Comparison of ENCODE assay signal across 9 cellular contexts in the genomic region with DNA sequence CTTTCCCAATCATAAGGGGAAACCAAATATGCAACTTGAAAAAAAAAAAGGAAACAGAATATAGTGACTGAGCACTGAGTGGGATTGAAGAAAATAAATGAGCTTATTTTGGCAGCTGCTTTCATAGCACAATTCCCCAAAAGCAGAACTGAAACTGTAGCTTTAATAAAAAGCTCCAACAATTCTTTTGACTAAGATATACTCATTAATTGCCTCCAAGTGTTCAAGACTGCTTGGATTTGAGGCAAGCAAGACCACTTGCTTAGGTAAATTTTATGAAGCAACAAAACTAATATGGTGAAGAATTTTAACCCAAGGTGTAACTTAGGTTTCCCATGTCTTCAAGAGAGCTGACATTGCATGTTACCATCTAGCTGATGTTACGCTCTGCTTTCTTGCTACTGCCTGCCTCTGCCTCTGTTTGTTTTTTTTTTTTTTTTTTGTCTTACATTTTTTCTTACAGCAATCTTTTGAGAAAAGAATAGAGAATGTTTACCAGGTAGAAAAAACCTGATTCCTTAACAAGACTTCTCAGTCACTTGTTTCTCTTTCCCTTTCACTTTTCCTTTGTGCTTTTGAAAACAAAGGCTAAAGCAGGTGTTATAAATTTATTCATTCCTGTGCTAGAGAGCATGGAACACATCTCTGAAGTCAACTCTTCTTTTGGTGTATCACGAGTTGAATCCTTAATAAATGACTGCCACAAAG.
DNase-seq lines count a peak whose midpoint lies in the region; ATAC-seq and TF ChIP-seq lines count a peak whose summit lies in the region.
"Had no signal": no experiment of that assay in that cellular context is flagged by ENCODE, and none has a peak within 500 bp of the region (broad histone marks: within the 10 kb centered on the region; RNA-seq: fewer than 3 reads in every experiment).

No MANE protein-coding gene starts in this region.

- H3K36me3 ChIP-seq in breast epithelium: no peaks in the 10 kb centered on the region
- H3K36me3 ChIP-seq: ascending aorta had no signal

- TF ChIP-seq CTCF in breast epithelium (IDR thresholded peaks at IDR 0.05): no peak

- DNase-seq in NAMALWA (ENCODE audit: low spot score): peak; percentile 88
- no peak for DNase-seq in GOT3 (lab: John Stamatoyannopoulos, UW)
- DNase-seq in GF-D8 (lab: John Stamatoyannopoulos, UW): no peak
- DNase-seq in head of caudate nucleus: no peak
- no peak for DNase-seq in breast epithelium (ENCODE audit: low spot score in 2 of 2)

- TF ChIP-seq POLR2A in breast epithelium (IDR thresholded peaks at IDR 0.05): no peak

- H3K4me1 ChIP-seq in mononuclear cell (ENCODE audit: insufficient read depth, low read length) (no peaks in the 10 kb centered on the region), breast epithelium (no peaks in the 10 kb centered on the region)
- H3K4me1 ChIP-seq: ascending aorta had no signal

- no peak overlapping the region for H3K27ac ChIP-seq in breast epithelium
- H3K27ac ChIP-seq: ascending aorta had no signal

- ATAC-seq in GM18511 (IDR thresholded peaks at IDR 0.05; ENCODE audit: unreplicated experiment) (peak; percentile 90), GM21825 (IDR thresholded peaks at IDR 0.05; ENCODE audit: unreplicated experiment) (peak; percentile 76)

- intact Hi-C loops in head of caudate nucleus (cut with DNase I) (no loop called here), breast epithelium (cut with DNase I; ENCODE audit: low total_unique reads) (loop anchor here (5.0 kb wide), 1 partner anchor 1712 kb away; no protein-coding TSS in a partner anchor)

- no peaks in the 10 kb centered on the region for H3K9me3 ChIP-seq in mononuclear cell (ENCODE audit: low read depth, low read length)
- H3K9me3 ChIP-seq in breast epithelium: no peaks in the 10 kb centered on the region
- H3K9me3 ChIP-seq: ascending aorta had no signal

- H3K4me3 ChIP-seq in mononuclear cell (ENCODE audit: low read length) (peak overlapping the region; percentile 25), breast epithelium (no peak overlapping the region)

- no peaks in the 10 kb centered on the region for H3K27me3 ChIP-seq in mononuclear cell (ENCODE audit: insufficient read depth, low read length)
- H3K27me3 ChIP-seq in breast epithelium: no peaks in the 10 kb centered on the region
- H3K27me3 ChIP-seq: ascending aorta had no signal
